In genomic region chr12:62879228-62879627, GRCh38 we compare ENCODE assay signal across 1 cellular context. TPM values are rescaled to one million over a fixed set of nuclear protein-coding genes. Genes with fewer than 3 reads are reported as not detected.
"Had no signal": no experiment of that assay in that cellular context is flagged by ENCODE, and none has a peak within 500 bp of the region (broad histone marks: within the 10 kb centered on the region; RNA-seq: fewer than 3 reads in every experiment).

No MANE protein-coding gene starts in this region.

RNA-seq across cellular contexts. Expression of gene PPM1H, which starts 55.7 kb away (rescaled TPM):
- total RNA-seq: foreskin keratinocyte had no signal
